ENCODE assay signal across 25 cellular contexts in the genomic region with DNA sequence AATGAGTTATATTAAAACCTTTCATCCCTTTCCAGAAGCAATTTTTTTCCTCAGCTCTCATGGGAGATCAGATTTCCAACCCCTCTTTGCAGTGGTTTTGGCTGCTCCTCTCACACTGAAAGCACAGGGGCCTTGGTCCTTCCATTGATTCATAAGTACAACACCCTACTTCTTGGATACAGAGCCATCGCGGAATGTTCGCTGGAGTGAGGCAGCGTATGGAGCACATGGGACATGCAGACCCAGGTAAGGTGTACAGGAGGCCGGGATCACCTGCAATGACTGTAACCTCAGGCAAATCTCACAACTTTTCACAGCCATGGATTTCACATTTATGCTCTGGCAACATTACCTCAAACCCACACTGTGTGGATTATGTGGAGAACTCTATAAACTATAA.
"Had no signal": no experiment of that assay in that cellular context is flagged by ENCODE, and none has a peak within 500 bp of the region (broad histone marks: within the 10 kb centered on the region; RNA-seq: fewer than 3 reads in every experiment).

No MANE protein-coding gene starts in this region.

- DNase-seq: hypothalamus; islet precursor cell; left ventricle myocardium inferior; mesendoderm; midbrain; mucosa of descending colon; naive thymus-derived CD4-positive, alpha-beta T cell; ovary; right lobe of liver; stimulated activated CD4-positive, alpha-beta T cell treated with anti-CD3 and anti-CD28 coated beads, Interleukin-1b, Interleukin-23, amount 100 ng/mL, for 48 hours; stimulated activated CD4-positive, alpha-beta T cell treated with anti-CD3 and anti-CD28 coated beads, Interleukin-2, amount 100 ng/mL, for 48 hours; stimulated activated CD4-positive, alpha-beta T cell treated with anti-CD3 and anti-CD28 coated beads, Interleukin-4, amount 100 ng/mL, for 4 hours; stimulated activated CD8-positive, alpha-beta memory T cell treated with anti-CD3 and anti-CD28 coated beads, Interleukin-4, amount 100 ng/mL, for 48 hours; stimulated activated naive CD4-positive, alpha-beta T cell treated with Interleukin-2 at 50 U/mL for 16 hours; stimulated activated naive CD8-positive, alpha-beta T cell treated with anti-CD3 and anti-CD28 coated beads, Interleukin-15, amount 100 ng/mL, for 72 hours; testis; thyroid gland; trophoblast cell; upper lobe of right lung had no signal

- H3K27ac Mint-ChIP-seq: naive thymus-derived CD4-positive, alpha-beta T cell; natural killer cell treated with Interleukin-12 subunit alpha and Interleukin-12 subunit beta and Interleukin-15 and Interleukin-18, amount 100 ng/mL, for 72 hours; progenitor cell of endocrine pancreas; stimulated activated memory B cell treated with anti-CD40 and anti-IgM and Interleukin-4, amounts not matched to agents 10 μg/mL and 1 μg/mL and 100 μg/mL, for 72 hours; stimulated activated naive CD8-positive, alpha-beta T cell treated with anti-CD3 and anti-CD28 coated beads, Interleukin-15, amount 100 ng/mL, for 72 hours had no signal

- H3K27me3 ChIP-seq: ovary, right atrium auricular region, right lobe of liver, testis, thyroid gland, upper lobe of right lung had no signal

- H3K36me3 ChIP-seq: left ventricle myocardium inferior, ovary, right atrium auricular region, right lobe of liver, thyroid gland, upper lobe of right lung had no signal

- H3K4me3 Mint-ChIP-seq: naive thymus-derived CD4-positive, alpha-beta T cell; natural killer cell treated with Interleukin-12 subunit alpha and Interleukin-12 subunit beta and Interleukin-15 and Interleukin-18, amount 100 ng/mL, for 72 hours; stimulated activated memory B cell treated with anti-CD40 and anti-IgM and Interleukin-4, amounts not matched to agents 10 μg/mL and 1 μg/mL and 100 μg/mL, for 72 hours; stimulated activated naive CD8-positive, alpha-beta T cell treated with anti-CD3 and anti-CD28 coated beads, Interleukin-15, amount 100 ng/mL, for 72 hours had no signal

- H3K4me3 ChIP-seq: left ventricle myocardium inferior, lung, mucosa of descending colon, ovary, right atrium auricular region, right lobe of liver, smooth muscle cell, testis, thyroid gland, upper lobe of right lung had no signal

- H3K27me3 Mint-ChIP-seq: progenitor cell of endocrine pancreas had no signal

- H3K36me3 Mint-ChIP-seq: naive thymus-derived CD4-positive, alpha-beta T cell; natural killer cell treated with Interleukin-12 subunit alpha and Interleukin-12 subunit beta and Interleukin-15 and Interleukin-18, amount 100 ng/mL, for 72 hours; stimulated activated memory B cell treated with anti-CD40 and anti-IgM and Interleukin-4, amounts not matched to agents 10 μg/mL and 1 μg/mL and 100 μg/mL, for 72 hours had no signal

- H3K4me1 ChIP-seq: right lobe of liver, testis, thyroid gland, upper lobe of right lung had no signal

- H3K9me3 ChIP-seq: left ventricle myocardium inferior, mucosa of descending colon, ovary, right atrium auricular region, right lobe of liver, testis, thyroid gland, upper lobe of right lung had no signal

- H3K27ac ChIP-seq: left ventricle myocardium inferior, ovary, right atrium auricular region, right lobe of liver, testis, thyroid gland, upper lobe of right lung had no signal

- H3K9me3 Mint-ChIP-seq: natural killer cell treated with Interleukin-12 subunit alpha and Interleukin-12 subunit beta and Interleukin-15 and Interleukin-18, amount 100 ng/mL, for 72 hours; stimulated activated memory B cell treated with anti-CD40 and anti-IgM and Interleukin-4, amounts not matched to agents 10 μg/mL and 1 μg/mL and 100 μg/mL, for 72 hours; stimulated activated naive CD8-positive, alpha-beta T cell treated with anti-CD3 and anti-CD28 coated beads, Interleukin-15, amount 100 ng/mL, for 72 hours had no signal

- H3K4me1 Mint-ChIP-seq: stimulated activated memory B cell treated with anti-CD40 and anti-IgM and Interleukin-4, amounts not matched to agents 10 μg/mL and 1 μg/mL and 100 μg/mL, for 72 hours had no signal

- ATAC-seq: mucosa of descending colon; naive thymus-derived CD4-positive, alpha-beta T cell; natural killer cell treated with Interleukin-12 subunit alpha and Interleukin-12 subunit beta and Interleukin-15 and Interleukin-18, amount 100 ng/mL, for 72 hours; right lobe of liver; stimulated activated memory B cell treated with anti-CD40 and anti-IgM and Interleukin-4, amounts not matched to agents 10 μg/mL and 1 μg/mL and 100 μg/mL, for 72 hours; stimulated activated naive CD8-positive, alpha-beta T cell treated with anti-CD3 and anti-CD28 coated beads, Interleukin-15, amount 100 ng/mL, for 72 hours; upper lobe of right lung had no signal
